ENCODE assay signal across 26 cellular contexts in genomic region chr2:171149986-171150693, GRCh38. TPM values are rescaled to one million over a fixed set of nuclear protein-coding genes. Genes with fewer than 3 reads are reported as not detected.
DNase-seq lines count a peak whose midpoint lies in the region; ATAC-seq, FAIRE-seq and TF ChIP-seq lines count a peak whose summit lies in the region.
"Had no signal": no experiment of that assay in that cellular context is flagged by ENCODE, and none has a peak within 500 bp of the region (broad histone marks: within the 10 kb centered on the region; RNA-seq: fewer than 3 reads in every experiment).

No MANE protein-coding gene starts in this region.

- H3K27me3 Mint-ChIP-seq in T-helper 17 cell (no peaks in the 10 kb centered on the region), memory B cell (no peaks in the 10 kb centered on the region)
- H3K27me3 Mint-ChIP-seq: naive thymus-derived CD4-positive, alpha-beta T cell; type B pancreatic cell had no signal

- H3K4me2 ChIP-seq in A549: 0 out of 3 replicates have a peak overlapping the region, but pooled peaks have one; percentile 12

- POLR2A ChIA-PET in A549 (lab: Yijun Ruan, JAX): no interaction called here

- WGBS in A549 (ENCODE audit: missing lambda C conversion rate): 95% methylated on average over 4 of the region's 4 CpGs
- WGBS in gastroesophageal sphincter (ENCODE audit: low coverage in 1 of 2), 2 donors: 83 to 84% methylated on average over 4 of the region's 4 CpGs

- CTCF ChIA-PET in A549 (lab: Yijun Ruan, JAX): interaction anchor here (0.9 to 1.2 kb wide), 2 partner anchors 9 to 266 kb away, joined by 3 read pairs; no protein-coding TSS in a partner anchor

- H3K4me1 ChIP-seq in A549: peaks cover 28% of the 10 kb centered on the region
- H3K4me1 ChIP-seq in gastroesophageal sphincter: peaks cover 3 to 77% (median 6%) of the 10 kb centered on the region in 3 donors

- ATAC-seq in A549 (no peak), T-helper 17 cell (peak; percentile 12), memory B cell (ENCODE audit: low read depth) (no peak), gastroesophageal sphincter (no peak)
- ATAC-seq: naive thymus-derived CD4-positive, alpha-beta T cell had no signal

- H3K4me3 Mint-ChIP-seq in T-helper 17 cell (peak overlapping the region; percentile 7), memory B cell (no peak overlapping the region)
- H3K4me3 Mint-ChIP-seq: T-helper 2 cell treated with Interferon-gamma antibody and Interleukin-4, amounts not matched to agents 5 μg/mL and 100 μg/mL, for 36 hours; type B pancreatic cell had no signal

- H3K27me3 ChIP-seq in gastroesophageal sphincter: no peaks in the 10 kb centered on the region
- H3K27me3 ChIP-seq: esophagus muscularis mucosa, sigmoid colon, stomach had no signal

- TF ChIP-seq POLR2A in A549 (IDR thresholded peaks at IDR 0.05; ENCODE audit: low read length): no peak
- TF ChIP-seq POLR2A in gastroesophageal sphincter (IDR thresholded peaks at IDR 0.05): no peak

- H3K27ac Mint-ChIP-seq in T-helper 17 cell: peak overlapping the region; percentile 34
- H3K27ac Mint-ChIP-seq in memory B cell: peak overlapping the region; percentile 60
- H3K27ac Mint-ChIP-seq: T-helper 2 cell treated with Interferon-gamma antibody and Interleukin-4, amounts not matched to agents 5 μg/mL and 100 μg/mL, for 36 hours; type B pancreatic cell had no signal

- TF ChIP-seq EP300 in A549 (IDR thresholded peaks at IDR 0.05) (no peak), gastroesophageal sphincter (IDR thresholded peaks at IDR 0.05) (no peak)

- DNase-seq in A549 (ENCODE audit: low read depth in 1 of 2, low spot score in 1 of 2) (no peak), T-helper 17 cell (no peak), memory B cell (ENCODE audit: low spot score in 2 of 2) (no peak), NCI-H446 treated with DMSO at 0.1 percent for 48 hours (lab: John Stamatoyannopoulos, UW) (no peak), iPS-NIHi7 (ENCODE audit: extremely low spot score) (no peak)
- DNase-seq: activated CD4-positive, CD25-positive, alpha-beta regulatory T cell; activated gamma-delta T cell treated with Interleukin-2 at 50 U/mL for 16 hours; aorta; Calu3; cerebellar nuclear complex; effector CD4-positive, alpha-beta T cell; Kasumi-1; mesenchymal stem cell; naive thymus-derived CD4-positive, alpha-beta T cell; NCI-H1417; NCI-H2107; NCI-H524; sigmoid colon; stomach had no signal

- H3K4me1 Mint-ChIP-seq in T-helper 17 cell (peaks cover 62% of the 10 kb centered on the region), memory B cell (peaks cover 58% of the 10 kb centered on the region)

- FAIRE-seq in A549 (lab: Jason Lieb, UNC): no peak

- no peaks in the 10 kb centered on the region for H3K9me3 Mint-ChIP-seq in memory B cell
- H3K9me3 Mint-ChIP-seq: naive thymus-derived CD4-positive, alpha-beta T cell; T-helper 2 cell treated with Interferon-gamma antibody and Interleukin-4, amounts not matched to agents 5 μg/mL and 100 μg/mL, for 36 hours; type B pancreatic cell had no signal

- TF ChIP-seq CTCF in A549 (IDR thresholded peaks at IDR 0.05): no peak
- no peak for TF ChIP-seq CTCF in C4-2B (conservative IDR thresholded peaks at IDR 0.05)
- no peak for TF ChIP-seq CTCF in gastroesophageal sphincter (IDR thresholded peaks at IDR 0.05)

- no peak for TF ChIP-seq RAD21 in A549 (conservative IDR thresholded peaks at IDR 0.05 in 1 of 2, IDR thresholded peaks at IDR 0.05 in 1 of 2)

- H3K36me3 Mint-ChIP-seq in T-helper 17 cell (ENCODE audit: low read depth): no peaks in the 10 kb centered on the region
- H3K36me3 Mint-ChIP-seq in memory B cell: peaks cover 2% of the 10 kb centered on the region

- no peak overlapping the region for H3K27ac ChIP-seq in A549
- H3K27ac ChIP-seq in C4-2B: peak overlapping the region; percentile 54; the same call in 1 of the 2 replicates
- H3K27ac ChIP-seq in gastroesophageal sphincter: no peak overlapping the region
- H3K27ac ChIP-seq: esophagus muscularis mucosa, parathyroid adenoma, sigmoid colon, SK-N-MC, stomach had no signal

- no peaks in the 10 kb centered on the region for H3K36me3 ChIP-seq in gastroesophageal sphincter
- H3K36me3 ChIP-seq: esophagus muscularis mucosa, sigmoid colon, stomach had no signal

- H3K9me3 ChIP-seq in A549 (no peaks in the 10 kb centered on the region), T-helper 17 cell (ENCODE audit: control insufficient read depth, low read length, poor library complexity, severe bottlenecking) (no peaks in the 10 kb centered on the region), gastroesophageal sphincter (no peaks in the 10 kb centered on the region)
- H3K9me3 ChIP-seq: esophagus muscularis mucosa, sigmoid colon, stomach had no signal

- H3K4me3 ChIP-seq in A549 (no peak overlapping the region), gastroesophageal sphincter (no peak overlapping the region)
- H3K4me3 ChIP-seq: esophagus muscularis mucosa, sigmoid colon, SK-N-MC, stomach had no signal

TF ChIP-seq in A549, 52 proteins besides CTCF, POLR2A, EP300 and RAD21:
- TF ChIP-seq FOSL2 (IDR thresholded peaks at IDR 0.05): no peak
- TF ChIP-seq FOSL2 (CRISPR knock-in tag; IDR thresholded peaks at IDR 0.05): no peak
- TF ChIP-seq JUN (IDR thresholded peaks at IDR 0.05): no peak
- TF ChIP-seq SREBF2 (IDR thresholded peaks at IDR 0.05): no peak
- TF ChIP-seq TP53 (CRISPR knock-in tag; IDR thresholded peaks at IDR 0.05): no peak
- no peak for TF ChIP-seq ZSCAN20 (CRISPR knock-in tag; IDR thresholded peaks at IDR 0.05)
- no peak for TF ChIP-seq REST (IDR thresholded peaks at IDR 0.05)
- TF ChIP-seq CHD4 (IDR thresholded peaks at IDR 0.05; ENCODE audit: borderline replicate concordance): no peak
- TF ChIP-seq MAX (IDR thresholded peaks at IDR 0.05): no peak
- TF ChIP-seq RARB (CRISPR knock-in tag; IDR thresholded peaks at IDR 0.05): no peak
- no peak for TF ChIP-seq ZFP36 (IDR thresholded peaks at IDR 0.05; ENCODE audit: borderline replicate concordance, partially characterized antibody)
- no peak for TF ChIP-seq CEBPB (IDR thresholded peaks at IDR 0.05)
- TF ChIP-seq ZC3H11A (IDR thresholded peaks at IDR 0.05): no peak

RNA-seq across cellular contexts. Expression of gene TLK1, which starts 10.6 kb away (rescaled TPM):
- polyA plus RNA-seq in A549 (2011; rRNA removed): 28.9 and 29.8 TPM in 2 replicates
- 5.2 and 5.6 TPM in 2 replicates for polyA plus RNA-seq in A549 (2012; cell fraction: cytosol; rRNA removed)
- polyA plus RNA-seq in A549 (2012; cell fraction: nucleus; rRNA removed): 5.0 and 5.2 TPM in 2 replicates
- polyA plus RNA-seq in A549 (2017; fragmentation: RNase III; extraction: RNeasy Plus Mini Kit Qiagen cat#74134 plus additional on column Dnase treatment): 16.9 to 19.1 TPM (median 18.8 TPM) in 3 replicates
- polyA minus RNA-seq in A549 (2011; rRNA and poly(A)+ RNA removed): 16.9 and 19.6 TPM in 2 replicates
- 100 to 1,000 TPM; 147 to 193 TPM for total RNA-seq in T-helper 17 cell
- total RNA-seq in gastroesophageal sphincter: 10 to 100 TPM; 32.2 to 64.3 (median 45.4) TPM
